In the genomic region with DNA sequence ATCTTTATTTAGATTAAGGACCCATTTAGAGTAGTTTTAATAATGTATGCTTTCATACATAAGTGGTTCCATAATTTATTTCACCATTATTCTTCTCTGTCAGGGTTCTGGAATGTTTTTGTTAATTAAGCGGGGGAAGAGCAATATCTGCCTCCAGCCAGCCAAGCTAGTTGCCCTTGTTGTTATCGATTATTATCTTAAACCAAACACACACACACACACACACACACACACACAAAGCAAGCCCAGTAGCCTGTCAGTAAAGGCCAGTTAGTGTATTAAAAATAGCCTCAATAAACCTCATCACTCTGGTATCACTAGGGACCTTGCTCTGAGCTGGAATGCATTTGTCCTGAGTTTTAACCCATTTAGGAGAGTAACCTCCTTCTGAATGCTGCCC, we compare ENCODE assay signal across 12 cellular contexts.
A peak's percentile ranks its signal among the peaks of the same experiment; 100 is the strongest.
DNase-seq lines count a peak whose midpoint lies in the region; ATAC-seq and TF ChIP-seq lines count a peak whose summit lies in the region.
"Had no signal": no experiment of that assay in that cellular context is flagged by ENCODE, and none has a peak within 500 bp of the region (broad histone marks: within the 10 kb centered on the region; RNA-seq: fewer than 3 reads in every experiment).

No MANE protein-coding gene starts in this region.

- ATAC-seq in CD8-positive, alpha-beta T cell: no peak
- ATAC-seq in natural killer cell treated with Interleukin-12 subunit alpha and Interleukin-12 subunit beta and Interleukin-15 and Interleukin-18, amount 100 ng/mL, for 72 hours: no peak
- ATAC-seq in omental fat pad (ENCODE audit: low FRiP score): no peak
- ATAC-seq: HepG2, mucosa of descending colon had no signal

- in situ Hi-C loops in G401 (cut with HindIII; ENCODE audit: low sequenced_read_pairs): no loop called here

- POLR2A ChIA-PET in CD8-positive, alpha-beta T cell (lab: Charles Lee): interaction anchor here (0.8 to 11.6 kb wide), 4 partner anchors 11 to 30 kb away, joined by 3 to 319 read pairs (median 16); no protein-coding TSS in a partner anchor

- peaks cover 99% of the 10 kb centered on the region for H3K4me1 Mint-ChIP-seq in CD8-positive, alpha-beta T cell (ENCODE audit: low read depth)
- peaks cover 60% of the 10 kb centered on the region for H3K4me1 Mint-ChIP-seq in dendritic cell treated with granulocyte-macrophage colony-stimulating factor and Interleukin-4, amounts not matched to agents 40 ng/mL and 50 ng/mL, for 4 days (ENCODE audit: low read depth)
- H3K4me1 Mint-ChIP-seq in natural killer cell treated with Interleukin-12 subunit alpha and Interleukin-12 subunit beta and Interleukin-15 and Interleukin-18, amount 100 ng/mL, for 72 hours (ENCODE audit: low read depth in 2 of 2): peaks cover 78 to 84% of the 10 kb centered on the region in 2 donors

- peak overlapping the region; percentile 32 for H3K4me3 ChIP-seq in CD8-positive, alpha-beta T cell (ENCODE audit: low read depth, low read length)
- H3K4me3 ChIP-seq: mucosa of descending colon had no signal

- CTCF ChIA-PET in CD8-positive, alpha-beta T cell (lab: Charles Lee): interaction anchor here (0.9 to 11.1 kb wide), 4 partner anchors 11 to 35 kb away, joined by 3 to 202 read pairs (median 22); no protein-coding TSS in a partner anchor

- no peaks in the 10 kb centered on the region for H3K27me3 Mint-ChIP-seq in CD8-positive, alpha-beta T cell (ENCODE audit: low read depth)
- H3K27me3 Mint-ChIP-seq in dendritic cell treated with granulocyte-macrophage colony-stimulating factor and Interleukin-4, amounts not matched to agents 40 ng/mL and 50 ng/mL, for 4 days: no peaks in the 10 kb centered on the region
- H3K27me3 Mint-ChIP-seq in natural killer cell treated with Interleukin-12 subunit alpha and Interleukin-12 subunit beta and Interleukin-15 and Interleukin-18, amount 100 ng/mL, for 72 hours: no peaks in the 10 kb centered on the region

- no peaks in the 10 kb centered on the region for H3K9me3 Mint-ChIP-seq in CD8-positive, alpha-beta T cell
- H3K9me3 Mint-ChIP-seq in dendritic cell treated with granulocyte-macrophage colony-stimulating factor and Interleukin-4, amounts not matched to agents 40 ng/mL and 50 ng/mL, for 4 days: no peaks in the 10 kb centered on the region
- no peaks in the 10 kb centered on the region for H3K9me3 Mint-ChIP-seq in natural killer cell treated with Interleukin-12 subunit alpha and Interleukin-12 subunit beta and Interleukin-15 and Interleukin-18, amount 100 ng/mL, for 72 hours

- peak overlapping the region; percentile 69 for H3K4me3 Mint-ChIP-seq in CD8-positive, alpha-beta T cell
- no peak overlapping the region for H3K4me3 Mint-ChIP-seq in dendritic cell treated with granulocyte-macrophage colony-stimulating factor and Interleukin-4, amounts not matched to agents 40 ng/mL and 50 ng/mL, for 4 days
- H3K4me3 Mint-ChIP-seq in natural killer cell treated with Interleukin-12 subunit alpha and Interleukin-12 subunit beta and Interleukin-15 and Interleukin-18, amount 100 ng/mL, for 72 hours: peak overlapping the region; percentile 79

- peak overlapping the region; percentile 89 for H3K27ac ChIP-seq in CD8-positive, alpha-beta T cell (ENCODE audit: low read depth, low read length)
- peak overlapping the region; percentile 87 for H3K27ac ChIP-seq in KOPT-K1 (ENCODE audit: low read depth, low read length, poor library complexity, severe bottlenecking)

- intact Hi-C loops in CD8-positive, alpha-beta T cell (cut with DNase I, micrococcal nuclease): loop anchor here in 1 of 2 experiments (1.0 kb wide), 1 partner anchor 17 kb away; no protein-coding TSS in a partner anchor
- intact Hi-C loops in dendritic cell treated with granulocyte-macrophage colony-stimulating factor and Interleukin-4, amounts not matched to agents 40 ng/mL and 50 ng/mL, for 4 days (cut with micrococcal nuclease): no loop called here

- no peak for DNase-seq in CD8-positive, alpha-beta T cell
- no peak for DNase-seq in natural killer cell treated with Interleukin-12 subunit alpha and Interleukin-12 subunit beta and Interleukin-15 and Interleukin-18, amount 100 ng/mL, for 72 hours (ENCODE audit: low spot score)
- DNase-seq in SHP77 (lab: John Stamatoyannopoulos, UW) (no peak), HPDE6-E6E7 (ENCODE audit: extremely low spot score) (no peak), G401 (ENCODE audit: low spot score) (no peak), omental fat pad (ENCODE audit: low spot score) (no peak)
- DNase-seq: islet precursor cell, mucosa of descending colon, SW 1271 had no signal

- H3K36me3 ChIP-seq in CD8-positive, alpha-beta T cell (ENCODE audit: insufficient read depth, low read length): no peaks in the 10 kb centered on the region
- no peaks in the 10 kb centered on the region for H3K36me3 ChIP-seq in KOPT-K1 (ENCODE audit: insufficient read depth, low read length)

- no peaks in the 10 kb centered on the region for H3K9me3 ChIP-seq in CD8-positive, alpha-beta T cell (ENCODE audit: low read length)
- no peaks in the 10 kb centered on the region for H3K9me3 ChIP-seq in KOPT-K1 (ENCODE audit: insufficient read depth, low read length, poor library complexity, severe bottlenecking)
- H3K9me3 ChIP-seq: mucosa of descending colon had no signal

- no peaks in the 10 kb centered on the region for H3K36me3 Mint-ChIP-seq in CD8-positive, alpha-beta T cell
- no peaks in the 10 kb centered on the region for H3K36me3 Mint-ChIP-seq in dendritic cell treated with granulocyte-macrophage colony-stimulating factor and Interleukin-4, amounts not matched to agents 40 ng/mL and 50 ng/mL, for 4 days (ENCODE audit: low read depth)
- H3K36me3 Mint-ChIP-seq in natural killer cell treated with Interleukin-12 subunit alpha and Interleukin-12 subunit beta and Interleukin-15 and Interleukin-18, amount 100 ng/mL, for 72 hours: no peaks in the 10 kb centered on the region

- peaks cover 100% of the 10 kb centered on the region for H3K4me1 ChIP-seq in CD8-positive, alpha-beta T cell (ENCODE audit: insufficient read depth, low read length)

- H3K27me3 ChIP-seq in CD8-positive, alpha-beta T cell (ENCODE audit: insufficient read depth, low read length): no peaks in the 10 kb centered on the region

- H3K27ac Mint-ChIP-seq in CD8-positive, alpha-beta T cell: peak overlapping the region; percentile 95
- H3K27ac Mint-ChIP-seq in dendritic cell treated with granulocyte-macrophage colony-stimulating factor and Interleukin-4, amounts not matched to agents 40 ng/mL and 50 ng/mL, for 4 days: peak overlapping the region; percentile 37
- H3K27ac Mint-ChIP-seq in natural killer cell treated with Interleukin-12 subunit alpha and Interleukin-12 subunit beta and Interleukin-15 and Interleukin-18, amount 100 ng/mL, for 72 hours: peak overlapping the region; percentile 88 to 94

- no peak for TF ChIP-seq CTCF in CD8-positive, alpha-beta T cell (IDR thresholded peaks at IDR 0.05)
- TF ChIP-seq CTCF in omental fat pad (IDR thresholded peaks at IDR 0.05): no peak

Comparison
In these comparisons a context has a peak if more than half of its experiments do, and no peak if none do; other contexts are left out.
1. H3K27ac Mint-ChIP-seq: peak in every context shown above with its lines; median percentile 95 in CD8-positive, alpha-beta T cell; 91 in natural killer cell treated with Interleukin-12 subunit alpha and Interleukin-12 subunit beta and Interleukin-15 and Interleukin-18, amount 100 ng/mL, for 72 hours; 37 in dendritic cell treated with granulocyte-macrophage colony-stimulating factor and Interleukin-4, amounts not matched to agents 40 ng/mL and 50 ng/mL, for 4 days.